26 cellular contexts compared by ENCODE assay signal in the genomic region with DNA sequence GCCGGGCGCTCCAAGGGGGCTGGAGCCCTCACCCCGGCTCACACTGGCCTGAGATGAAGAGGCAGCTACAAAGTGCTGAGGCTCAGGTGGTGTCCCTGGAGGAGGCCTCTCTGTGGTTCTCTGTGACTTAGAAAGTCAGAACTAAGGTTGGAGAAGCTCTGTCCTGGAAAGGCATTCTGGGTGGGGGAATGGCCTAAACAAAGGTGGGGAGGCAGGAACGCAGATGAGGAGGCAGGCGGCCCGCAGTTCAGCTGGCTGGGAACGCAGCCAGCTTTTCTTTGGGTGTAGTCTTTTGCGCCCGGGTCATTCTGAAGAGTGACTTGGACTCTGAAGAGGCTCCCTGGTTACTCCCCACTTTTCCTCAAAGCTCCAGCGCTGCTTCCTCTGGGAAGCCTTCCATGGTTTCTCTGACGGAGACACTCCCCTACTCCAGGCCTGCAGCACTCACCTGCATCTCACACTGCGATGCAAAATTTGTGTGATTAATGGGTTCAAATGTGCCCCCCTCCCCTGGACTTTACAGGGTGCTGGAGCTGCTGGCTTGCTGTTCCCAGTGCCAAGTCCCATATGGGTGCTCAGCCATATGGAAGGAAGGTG. TPM values are rescaled to one million over a fixed set of nuclear protein-coding genes. Genes with fewer than 3 reads are reported as not detected.
DNase-seq lines count a peak whose midpoint lies in the region; ATAC-seq and TF ChIP-seq lines count a peak whose summit lies in the region.
"Had no signal": no experiment of that assay in that cellular context is flagged by ENCODE, and none has a peak within 500 bp of the region (broad histone marks: within the 10 kb centered on the region; RNA-seq: fewer than 3 reads in every experiment).

No MANE protein-coding gene starts in this region.

- peaks cover 48 to 69% (median 59%) of the 10 kb centered on the region in 4 donors for H3K4me1 ChIP-seq in stomach

- no peak for TF ChIP-seq EP300 in stomach (IDR thresholded peaks at IDR 0.05)

- H3K9me3 ChIP-seq in SK-N-MC (ENCODE audit: low read depth, low read length): no peaks in the 10 kb centered on the region
- no peaks in the 10 kb centered on the region for H3K9me3 ChIP-seq in stomach
- H3K9me3 ChIP-seq: BLaER1 treated with 17β-estradiol and CSF1 and Interleukin-3, amounts not matched to agents 10 nM and 100 nM; gastroesophageal sphincter; suprapubic skin had no signal

- peak; percentile 35 for DNase-seq in NCI-H2171 treated with DMSO at 0.1 percent for 48 hours (lab: John Stamatoyannopoulos, UW)
- no peak for DNase-seq in NCI-H2171 (lab: John Stamatoyannopoulos, UW)
- DNase-seq in SK-N-MC (ENCODE audit: low read depth, low spot score): no peak
- DNase-seq in left colon: peak; percentile 72 to 81
- DNase-seq in stomach: peak; percentile 64
- no peak for DNase-seq in 8988T
- DNase-seq: activated CD8-positive, alpha-beta memory T cell treated with anti-CD3 and anti-CD28 coated beads for 24 hours; activated naive CD8-positive, alpha-beta T cell treated with anti-CD3 and anti-CD28 coated beads, Interleukin-2, amount 10 ng/mL, durations not matched to agents 7 days and 5 days; DMS53; dorsolateral prefrontal cortex; left ventricle myocardium superior; NCI-H187 treated with DMSO at 0.1 percent for 48 hours; NCI-H446 treated with DMSO at 0.1 percent for 48 hours; posterior cingulate gyrus; SIG-M5; stimulated activated CD8-positive, alpha-beta memory T cell treated with anti-CD3 and anti-CD28 coated beads, Interleukin-4, amount 100 ng/mL, for 48 hours had no signal

- H3K27me3 ChIP-seq in stomach: peaks cover 0 to 19% (median 0%) of the 10 kb centered on the region in 3 donors

- H3K4me3 ChIP-seq in SK-N-MC (no peak overlapping the region), stomach (no peak overlapping the region)
- H3K4me3 ChIP-seq: BLaER1 treated with 17β-estradiol and CSF1 and Interleukin-3, amounts not matched to agents 10 nM and 100 nM; dorsolateral prefrontal cortex; gastroesophageal sphincter; suprapubic skin had no signal

- peak; percentile 77 for ATAC-seq in left colon
- ATAC-seq in HG02588 (IDR thresholded peaks at IDR 0.05; ENCODE audit: unreplicated experiment): no peak
- ATAC-seq in HG03521 (IDR thresholded peaks at IDR 0.05; ENCODE audit: unreplicated experiment): no peak
- ATAC-seq: activated CD4-positive, CD25-positive, alpha-beta regulatory T cell treated with anti-CD3 and anti-CD28 coated beads, Interleukin-2, amount 50 U/mL, for 24 hours; gastroesophageal sphincter had no signal

- 32 to 54% (median 53%) methylated on average over 12 of the region's 12 CpGs for WGBS in stomach, 5 donors

- intact Hi-C loops in left colon (cut with DNase I, micrococcal nuclease): no loop called here
- intact Hi-C loops in stomach (cut with DNase I; ENCODE audit: low total_unique reads): no loop called here

- peak overlapping the region; percentile 93; the same call in 1 of the 2 replicates for H3K27ac ChIP-seq in SK-N-MC
- peak overlapping the region in 2 of 5 donors; percentile 82 for H3K27ac ChIP-seq in stomach
- H3K27ac ChIP-seq: dorsolateral prefrontal cortex, suprapubic skin had no signal

- TF ChIP-seq POLR2A in stomach (IDR thresholded peaks at IDR 0.05): no peak

- no peak overlapping the region for H3K9ac ChIP-seq in SK-N-MC (ENCODE audit: insufficient read length)
- H3K9ac ChIP-seq: BLaER1 treated with 17β-estradiol and CSF1 and Interleukin-3, amounts not matched to agents 10 nM and 100 nM had no signal

- H3K36me3 ChIP-seq in SK-N-MC (ENCODE audit: insufficient read depth, low read length): no peaks in the 10 kb centered on the region
- H3K36me3 ChIP-seq in stomach: no peaks in the 10 kb centered on the region
- H3K36me3 ChIP-seq: BLaER1 treated with 17β-estradiol and CSF1 and Interleukin-3, amounts not matched to agents 10 nM and 100 nM; gastroesophageal sphincter; suprapubic skin had no signal

- TF ChIP-seq CTCF in stomach (IDR thresholded peaks at IDR 0.05): no peak

RNA-seq across cellular contexts. Expression of a gene that starts 50.5 kb away (rescaled TPM):
- not detected for total RNA-seq in left colon
- total RNA-seq in stomach: 10 to 100 TPM in 1 of 5 donors, not detected in 4; 24.6 TPM
- polyA plus RNA-seq in stomach: 1 to 10 TPM in 1 of 3 donors, under 1 TPM in 2; 0.05 to 6.7 (median 0.19) TPM
- total RNA-seq: activated naive CD8-positive, alpha-beta T cell treated with anti-CD3 and anti-CD28 coated beads, Interleukin-2, amount 10 ng/mL, durations not matched to agents 7 days and 5 days; activated T-helper 1 cell treated with anti-CD3 and anti-CD28 coated beads, Interleukin-12 subunit alpha, Interleukin-12 subunit beta, Interleukin-2, Interleukin-4 antibody, amounts not matched to agents 30 ng/mL and 10 ng/mL and 1 ng/mL, durations not matched to agents 14 hours and 24 hours and 36 hours; epithelial cell of proximal tubule; gastroesophageal sphincter; myocyte; suprapubic skin; T-helper 2 cell treated with Interferon-gamma antibody and Interleukin-4, amounts not matched to agents 100 ng/mL and 5 ng/mL, for 36 hours had no signal

Comparison
In these comparisons a context has a peak if more than half of its experiments do, and no peak if none do; other contexts are left out.
1. DNase-seq: peak in NCI-H2171 treated with DMSO at 0.1 percent for 48 hours (single experiment), left colon (2 of 2) and stomach (single experiment); none in NCI-H2171 (single experiment), SK-N-MC (single experiment) and 8988T (single experiment).